In genomic region chr3:71057526-71057894, GRCh38 we compare ENCODE assay signal across 10 cellular contexts.
DNase-seq lines count a peak whose midpoint lies in the region; ATAC-seq and TF ChIP-seq lines count a peak whose summit lies in the region.
"Had no signal": no experiment of that assay in that cellular context is flagged by ENCODE, and none has a peak within 500 bp of the region (broad histone marks: within the 10 kb centered on the region; RNA-seq: fewer than 3 reads in every experiment).

No MANE protein-coding gene starts in this region.

- H3K36me3 ChIP-seq in spleen, result peaks cover 0 to 17% (median 3%) of the 10 kb centered on the region in 6 donors
- H3K36me3 ChIP-seq: neural progenitor cell had no signal

- H3K9me3 ChIP-seq in spleen, result no peaks in the 10 kb centered on the region

- 60 to 75% (median 67%) methylated on average over 4 of the region's 4 CpGs for WGBS in spleen, 5 donors

- H3K27ac ChIP-seq in coronary artery, result peak overlapping the region; percentile 76 to 98
- H3K27ac ChIP-seq in spleen, result no peak overlapping the region
- H3K27ac ChIP-seq: neural progenitor cell had no signal

- peak overlapping the region; percentile 30 for H3K4me3 Mint-ChIP-seq in osteocyte (ENCODE audit: unreplicated experiment)
- H3K4me3 Mint-ChIP-seq: neural progenitor cell had no signal

- H3K9me3 Mint-ChIP-seq in osteocyte (ENCODE audit: unreplicated experiment), result no peaks in the 10 kb centered on the region
- H3K9me3 Mint-ChIP-seq: neural progenitor cell had no signal

- no peak for TF ChIP-seq CTCF in coronary artery (IDR thresholded peaks at IDR 0.05)
- TF ChIP-seq CTCF in osteocyte (IDR thresholded peaks at IDR 0.05), result no peak
- no peak for TF ChIP-seq CTCF in spleen (IDR thresholded peaks at IDR 0.05 in 8 of 11, conservative IDR thresholded peaks at IDR 0.05 in 3 of 11)

- H3K4me1 Mint-ChIP-seq in osteocyte (ENCODE audit: unreplicated experiment), result peaks cover 96% of the 10 kb centered on the region

- no peak overlapping the region for H3K27ac Mint-ChIP-seq in osteocyte (ENCODE audit: unreplicated experiment)
- H3K27ac Mint-ChIP-seq: neural progenitor cell had no signal

- DNase-seq in EH (ENCODE audit: low read depth), result peak; percentile 46
- DNase-seq in NCI-H526 treated with DMSO at 0.1 percent for 48 hours (lab: John Stamatoyannopoulos, UW), result peak; percentile 19
- DNase-seq in coronary artery (ENCODE audit: low spot score), result no peak
- no peak for DNase-seq in osteocyte (ENCODE audit: extremely low spot score, unreplicated experiment)
- no peak for DNase-seq in spleen
- no peak for DNase-seq in activated gamma-delta T cell treated with Interleukin-2 at 50 U/mL for 16 hours
- DNase-seq: GF-D8 had no signal

- no peaks in the 10 kb centered on the region for H3K27me3 Mint-ChIP-seq in osteocyte (ENCODE audit: unreplicated experiment)

- peaks cover 9% of the 10 kb centered on the region for H3K36me3 Mint-ChIP-seq in osteocyte (ENCODE audit: unreplicated experiment)
- H3K36me3 Mint-ChIP-seq: neural progenitor cell had no signal

- H3K4me3 ChIP-seq in coronary artery (peak overlapping the region; percentile 32), spleen (no peak overlapping the region)
- H3K4me3 ChIP-seq: neural progenitor cell had no signal

- ATAC-seq in HG03280 (IDR thresholded peaks at IDR 0.05; ENCODE audit: unreplicated experiment) (no peak), HG03571 (IDR thresholded peaks at IDR 0.05; ENCODE audit: unreplicated experiment) (no peak)

- H3K4me1 ChIP-seq in spleen, result peaks cover 21 to 100% (median 60%) of the 10 kb centered on the region in 6 donors

- no peaks in the 10 kb centered on the region for H3K27me3 ChIP-seq in spleen (replicated peaks in 1 of 7)
- H3K27me3 ChIP-seq: neural progenitor cell had no signal

- intact Hi-C loops in spleen (cut with DNase I; ENCODE audit: low total_unique reads), result no loop called here

- no peak for TF ChIP-seq POLR2A in spleen (IDR thresholded peaks at IDR 0.05)

Comparison
In these comparisons a context has a peak if more than half of its experiments do, and no peak if none do; other contexts are left out.
1. DNase-seq: peak in EH (single experiment) and NCI-H526 treated with DMSO at 0.1 percent for 48 hours (single experiment); none in coronary artery (single experiment), osteocyte (single experiment), spleen (single experiment) and activated gamma-delta T cell treated with Interleukin-2 at 50 U/mL for 16 hours (single experiment).
2. H3K27ac ChIP-seq: peak in coronary artery (2 of 2); none in spleen (0 of 8).